Comparison of ENCODE assay signal across 12 cellular contexts in genomic region chr3:48426944-48427629, GRCh38. TPM values are rescaled to one million over a fixed set of nuclear protein-coding genes. Genes with fewer than 3 reads are reported as not detected.
DNase-seq lines count a peak whose midpoint lies in the region; ATAC-seq and TF ChIP-seq lines count a peak whose summit lies in the region.
"Had no signal": no experiment of that assay in that cellular context is flagged by ENCODE, and none has a peak within 500 bp of the region (broad histone marks: within the 10 kb centered on the region; RNA-seq: fewer than 3 reads in every experiment).

No MANE protein-coding gene starts in this region.

- CTCF ChIA-PET in RWPE1 (lab: Yijun Ruan, JAX) = interaction anchor here (0.6 kb wide), 1 partner anchor 30 kb away, joined by 3 read pairs; no protein-coding TSS in a partner anchor

- ATAC-seq in HG02642 (IDR thresholded peaks at IDR 0.05; ENCODE audit: poor library complexity, unreplicated experiment) = no peak

- POLR2A ChIA-PET in RWPE1 (lab: Yijun Ruan, JAX; ENCODE audit: low non-redundant PET) = no interaction called here

- TF ChIP-seq CTCF in RWPE1 (conservative IDR thresholded peaks at IDR 0.05; ENCODE audit: low read depth) (no peak), osteoblast (IDR thresholded peaks at IDR 0.05; ENCODE audit: extremely low read depth, low read depth, low read length) (no peak)

- H3K27me3 ChIP-seq in BLaER1 (no peaks in the 10 kb centered on the region), osteoblast (ENCODE audit: insufficient read depth, low read length) (peaks cover 12% of the 10 kb centered on the region)

- H2AFZ ChIP-seq in osteoblast (ENCODE audit: low read length) = no peak overlapping the region

- H3K4me2 ChIP-seq in BLaER1 = peak overlapping the region; percentile 98
- no peak overlapping the region for H3K4me2 ChIP-seq in osteoblast (ENCODE audit: insufficient read depth, low read length)

- H3K36me3 ChIP-seq in BLaER1 (peaks cover 36% of the 10 kb centered on the region), osteoblast (ENCODE audit: insufficient read depth, low read length) (peaks cover 3% of the 10 kb centered on the region)

- H3K4me3 ChIP-seq in BLaER1 (peak overlapping the region; percentile 95), osteoblast (ENCODE audit: insufficient read depth, low read length) (peak overlapping the region; percentile 28)

- DNase-seq in RWPE1 (ENCODE audit: low spot score) (no peak), foreskin melanocyte (peak; percentile 95), osteoblast (ENCODE audit: insufficient read length, low spot score, missing footprints) (peak; percentile 96), Ammon's horn (ENCODE audit: low spot score) (no peak), posterior vena cava (ENCODE audit: low spot score) (no peak)
- no peak for DNase-seq in stimulated activated CD4-positive, alpha-beta T cell treated with anti-CD3 and anti-CD28 coated beads, Interleukin-4, amount 100 ng/mL, for 1 hour
- DNase-seq: activated CD4-positive, alpha-beta T cell treated with anti-CD3 and anti-CD28 coated beads, Interleukin-2, amount 50 U/mL, for 4 hours; EL; NCI-H526 treated with DMSO at 0.1 percent for 48 hours; stimulated activated CD4-positive, alpha-beta T cell treated with anti-CD3 and anti-CD28 coated beads, Interleukin-15, amount 100 ng/mL, for 24 hours had no signal

- H3K4me1 ChIP-seq in BLaER1 = peaks cover 72% of the 10 kb centered on the region
- peaks cover 13% of the 10 kb centered on the region for H3K4me1 ChIP-seq in osteoblast (ENCODE audit: insufficient read depth, low read length)

- H3K27ac ChIP-seq in BLaER1 = peak overlapping the region; percentile 98
- H3K27ac ChIP-seq in RWPE1 = peak overlapping the region; percentile 99
- H3K27ac ChIP-seq in osteoblast (ENCODE audit: low read depth, low read length) = no peak overlapping the region

- intact Hi-C loops in posterior vena cava (cut with DNase I) = no loop called here

- no peaks in the 10 kb centered on the region for H3K9me3 ChIP-seq in BLaER1
- H3K9me3 ChIP-seq in osteoblast (ENCODE audit: low read depth, low read length) = no peaks in the 10 kb centered on the region

- peaks cover 60% of the 10 kb centered on the region for H4K20me1 ChIP-seq in BLaER1
- H4K20me1 ChIP-seq in osteoblast (ENCODE audit: insufficient read depth, low read length) = peaks cover 16% of the 10 kb centered on the region

- H3K9ac ChIP-seq in BLaER1 = peak overlapping the region; percentile 98

- no peaks in the 10 kb centered on the region for H3K79me2 ChIP-seq in osteoblast (ENCODE audit: insufficient read depth, low read length)

RNA-seq across cellular contexts. Expression of gene PLXNB1, which starts 2.8 kb away (rescaled TPM):
- total RNA-seq in osteoblast (23.3 and 33.7 TPM in 2 replicates), posterior vena cava (10 to 100 TPM; 76.4 to 76.7 TPM)

RNA-seq across cellular contexts. Expression of gene CCDC51, which starts 12.8 kb away (rescaled TPM):
- 13.3 and 17.4 TPM in 2 replicates for total RNA-seq in osteoblast
- total RNA-seq in posterior vena cava = 10 to 100 TPM; 13.0 to 16.2 TPM

RNA-seq across cellular contexts. Expression of gene TMA7, which starts 13.0 kb away (rescaled TPM):
- total RNA-seq in osteoblast (128 and 135 TPM in 2 replicates), posterior vena cava (100 to 1,000 TPM; 112 to 178 TPM)

RNA-seq across cellular contexts. Expression of gene ATRIP, which starts 19.4 kb away (rescaled TPM):
- total RNA-seq in osteoblast (5.0 and 5.1 TPM in 2 replicates), posterior vena cava (1 to 10 TPM; 6.2 to 6.3 TPM)

RNA-seq across cellular contexts. Expression of gene FBXW12, which starts 55.1 kb away (rescaled TPM):
- total RNA-seq in osteoblast (not detected in 2 replicates), posterior vena cava (not detected)

Comparison
In these comparisons a context has a peak if more than half of its experiments do, and no peak if none do; other contexts are left out.
1. DNase-seq: peak in foreskin melanocyte (single experiment) and osteoblast (single experiment); none in RWPE1 (single experiment), stimulated activated CD4-positive, alpha-beta T cell treated with anti-CD3 and anti-CD28 coated beads, Interleukin-4, amount 100 ng/mL, for 1 hour (single experiment), Ammon's horn (single experiment) and posterior vena cava (single experiment).